Comparison of ENCODE assay signal across 1 cellular context in genomic region chr11:33258631-33259184, GRCh38.
TF ChIP-seq lines count a peak whose summit lies in the region.

No MANE protein-coding gene starts in this region.

TF ChIP-seq in K562, 482 proteins besides CTCF, POLR2A, EP300 and RAD21 (continued from another document and continues in another):
- TF ChIP-seq RBM39 (optimal IDR thresholded peaks at IDR 0.05; ENCODE audit: low read depth, low read length), result no peak
- no peak for TF ChIP-seq CHD4 (IDR thresholded peaks at IDR 0.05; ENCODE audit: insufficient read depth, insufficient replicate concordance, low read depth, low read length, poor library complexity, severe bottlenecking)
- TF ChIP-seq U2AF1 (optimal IDR thresholded peaks at IDR 0.05; ENCODE audit: low read depth, low read length), result no peak
- no peak for TF ChIP-seq ZBTB8A (IDR thresholded peaks at IDR 0.05; ENCODE audit: partially characterized antibody)
- 0 out of 2 replicates have a peak, but pooled peaks have one; percentile 1 for TF ChIP-seq ETV1 (tag; conservative IDR thresholded peaks at IDR 0.05; ENCODE audit: low read depth)
- TF ChIP-seq MLX (CRISPR knock-in tag; conservative IDR thresholded peaks at IDR 0.05), result no peak
- no peak for TF ChIP-seq ATF7 (IDR thresholded peaks at IDR 0.05)
- TF ChIP-seq ETS1 (conservative IDR thresholded peaks at IDR 0.05; ENCODE audit: control insufficient read depth, low read depth, low read length), result no peak
- TF ChIP-seq MYNN (IDR thresholded peaks at IDR 0.05), result no peak
- TF ChIP-seq MYNN (CRISPR knock-in tag; IDR thresholded peaks at IDR 0.05), result no peak
- no peak for TF ChIP-seq CXXC5 (CRISPR knock-in tag; IDR thresholded peaks at IDR 0.05)
- TF ChIP-seq SMAD3 (CRISPR knock-in tag; conservative IDR thresholded peaks at IDR 0.05), result no peak
- no peak for TF ChIP-seq XRCC5 (IDR thresholded peaks at IDR 0.05; ENCODE audit: low read depth, low read length)
- TF ChIP-seq ZNF445 (CRISPR knock-in tag; IDR thresholded peaks at IDR 0.05; ENCODE audit: low read depth), result no peak
- no peak for TF ChIP-seq MYBL2 (IDR thresholded peaks at IDR 0.05; ENCODE audit: low read depth)
- no peak for TF ChIP-seq MYBL2 (CRISPR knock-in tag; IDR thresholded peaks at IDR 0.05; ENCODE audit: borderline replicate concordance)
- no peak for TF ChIP-seq RHOXF2B (CRISPR knock-in tag; conservative IDR thresholded peaks at IDR 0.05)
- no peak for TF ChIP-seq ZNF197 (CRISPR knock-in tag; IDR thresholded peaks at IDR 0.05; ENCODE audit: low read depth)
- no peak for TF ChIP-seq PREB (CRISPR knock-in tag; IDR thresholded peaks at IDR 0.05)
- TF ChIP-seq STAT5A (IDR thresholded peaks at IDR 0.05; ENCODE audit: borderline replicate concordance, low read length), result no peak
- TF ChIP-seq ZNF174 (CRISPR knock-in tag; IDR thresholded peaks at IDR 0.05), result no peak
- TF ChIP-seq ZC3H4 (CRISPR knock-in tag; IDR thresholded peaks at IDR 0.05; ENCODE audit: borderline replicate concordance), result no peak
- TF ChIP-seq CBX5 (IDR thresholded peaks at IDR 0.05; ENCODE audit: borderline replicate concordance, low read depth), result no peak
- TF ChIP-seq RBFOX2 (IDR thresholded peaks at IDR 0.05; ENCODE audit: low read depth, low read length), result no peak
- no peak for TF ChIP-seq ZBTB1 (CRISPR knock-in tag; IDR thresholded peaks at IDR 0.05; ENCODE audit: borderline replicate concordance, low read depth)
- TF ChIP-seq ZNF589 (CRISPR knock-in tag; IDR thresholded peaks at IDR 0.05; ENCODE audit: low read depth), result no peak
- no peak for TF ChIP-seq KHSRP (IDR thresholded peaks at IDR 0.05)
- no peak for TF ChIP-seq SAFB2 (IDR thresholded peaks at IDR 0.05; ENCODE audit: borderline replicate concordance, low read depth, low read length, severe bottlenecking)
- TF ChIP-seq ZNF224 (CRISPR knock-in tag; IDR thresholded peaks at IDR 0.05), result no peak
- TF ChIP-seq CHCHD3 (CRISPR knock-in tag; IDR thresholded peaks at IDR 0.05), result no peak
- TF ChIP-seq ZNF780A (CRISPR knock-in tag; IDR thresholded peaks at IDR 0.05), result no peak
- TF ChIP-seq KDM5B (IDR thresholded peaks at IDR 0.05; ENCODE audit: insufficient replicate concordance, low read depth, low read length), result no peak
- TF ChIP-seq EWSR1 (IDR thresholded peaks at IDR 0.05; ENCODE audit: borderline replicate concordance, low read depth, partially characterized antibody), result no peak
- no peak for TF ChIP-seq ZBTB33 (CRISPR knock-in tag; IDR thresholded peaks at IDR 0.05)
- TF ChIP-seq HDAC1 (IDR thresholded peaks at IDR 0.05), result peak in 1 of 2 experiments; percentile 68; a peak in 1 of 4 replicates
- no peak for TF ChIP-seq RNF219 (CRISPR knock-in tag; IDR thresholded peaks at IDR 0.05)
- no peak for TF ChIP-seq ZNF431 (CRISPR knock-in tag; IDR thresholded peaks at IDR 0.05)
- TF ChIP-seq CREB3L1 (IDR thresholded peaks at IDR 0.05; ENCODE audit: borderline replicate concordance, low read depth), result no peak
- 0 out of 4 replicates have a peak, but pooled peaks of 1 of the 2 experiments have one; percentile 13 for TF ChIP-seq SIN3A (IDR thresholded peaks at IDR 0.05; ENCODE audit: borderline replicate concordance in 2 of 2, control insufficient read depth in 1 of 2, low read depth in 2 of 2, low read length in 2 of 2)
- TF ChIP-seq WHSC1 (IDR thresholded peaks at IDR 0.05; ENCODE audit: low read length), result no peak
- TF ChIP-seq ATF6 (CRISPR knock-in tag; IDR thresholded peaks at IDR 0.05), result 0 out of 2 replicates have a peak, but pooled peaks have one; percentile 83
- TF ChIP-seq ZBTB49 (CRISPR knock-in tag; IDR thresholded peaks at IDR 0.05; ENCODE audit: borderline replicate concordance), result no peak
- TF ChIP-seq BRD9 (IDR thresholded peaks at IDR 0.05; ENCODE audit: low read depth, partially characterized antibody), result peak; percentile 31
- TF ChIP-seq GTF2B (IDR thresholded peaks at IDR 0.05; ENCODE audit: extremely low read depth, insufficient read length), result no peak
- TF ChIP-seq E2F3 (CRISPR knock-in tag; IDR thresholded peaks at IDR 0.05), result no peak
- TF ChIP-seq ZNF696 (CRISPR knock-in tag; conservative IDR thresholded peaks at IDR 0.05), result no peak
- TF ChIP-seq ZNF551 (CRISPR knock-in tag; IDR thresholded peaks at IDR 0.05), result no peak
- TF ChIP-seq MAFF (IDR thresholded peaks at IDR 0.05; ENCODE audit: low read length), result no peak
- no peak for TF ChIP-seq ARHGAP35 (IDR thresholded peaks at IDR 0.05; ENCODE audit: partially characterized antibody)
- no peak for TF ChIP-seq RBM22 (IDR thresholded peaks at IDR 0.05; ENCODE audit: low read depth, low read length, poor library complexity, severe bottlenecking)
- TF ChIP-seq MLLT1 (IDR thresholded peaks at IDR 0.05), result no peak; a peak in 1 of 4 replicates
- 0 out of 2 replicates have a peak, but pooled peaks have one; percentile 48 for TF ChIP-seq SMARCE1 (IDR thresholded peaks at IDR 0.05)
- no peak for TF ChIP-seq NR1H2 (CRISPR knock-in tag; IDR thresholded peaks at IDR 0.05)
- TF ChIP-seq HDAC3 (IDR thresholded peaks at IDR 0.05; ENCODE audit: borderline replicate concordance, partially characterized antibody), result no peak
- TF ChIP-seq ZBTB17 (CRISPR knock-in tag; IDR thresholded peaks at IDR 0.05), result no peak
